8 cellular contexts compared by ENCODE assay signal in genomic region chr7:141551080-141551772, GRCh38. TPM values are rescaled to one million over a fixed set of nuclear protein-coding genes. Genes with fewer than 3 reads are reported as not detected.
DNase-seq lines count a peak whose midpoint lies in the region; ATAC-seq and TF ChIP-seq lines count a peak whose summit lies in the region.

AGK (plus strand) TSS chr7:141551410; CDS start chr7:141555467, 4,057 bp downstream.

- H3K4me3 ChIP-seq in colonic mucosa = peak within 1 kb of the TSS; percentile 92

- TF ChIP-seq CTCF in colonic mucosa (IDR thresholded peaks at IDR 0.05) = no peak

- no peak within 1 kb of the TSS for H3K27ac ChIP-seq in colonic mucosa

- ATAC-seq in GM19035 (IDR thresholded peaks at IDR 0.05; ENCODE audit: unreplicated experiment) (peak; percentile 92), HG03280 (IDR thresholded peaks at IDR 0.05; ENCODE audit: unreplicated experiment) (peak; percentile 94)

- H3K27me3 ChIP-seq in colonic mucosa = no peaks in the 10 kb centered on the region

- H3K4me1 ChIP-seq in colonic mucosa = peaks cover 8% of the 10 kb centered on the region

- H3K36me3 ChIP-seq in colonic mucosa = no peaks in the 10 kb centered on the region

- DNase-seq in Ammon's horn (ENCODE audit: low spot score) (peak; percentile 74), NCI-H510A (lab: John Stamatoyannopoulos, UW) (peak; percentile 61), colonic mucosa (peak; percentile 73), left kidney (ENCODE audit: low read depth, low spot score) (peak; percentile 95)
- DNase-seq in activated CD4-positive, alpha-beta T cell treated with anti-CD3 and anti-CD28 coated beads for 48 hours = peak; percentile 87
- peak; percentile 82 to 83 for DNase-seq in stimulated activated CD4-positive, alpha-beta T cell treated with anti-CD3 and anti-CD28 coated beads, Interleukin-2, amount 100 ng/mL, for 24 hours

- H3K9me3 ChIP-seq in colonic mucosa = no peaks in the 10 kb centered on the region

- H3K9ac ChIP-seq in colonic mucosa (ENCODE audit: low read depth in 2 of 2, low read length in 2 of 2) = peak within 1 kb of the TSS; percentile 58 to 92

- intact Hi-C loops in colonic mucosa (cut with DNase I) = no loop called here

RNA-seq across cellular contexts. Expression of gene AGK, which starts in this region (rescaled TPM):
- 10 to 100 TPM; 19.6 to 21.1 TPM for total RNA-seq in colonic mucosa
